8 cellular contexts compared by ENCODE assay signal in genomic region chr18:43271593-43272432, GRCh38. TPM values are rescaled to one million over a fixed set of nuclear protein-coding genes. Genes with fewer than 3 reads are reported as not detected.
DNase-seq lines count a peak whose midpoint lies in the region; ATAC-seq, FAIRE-seq and TF ChIP-seq lines count a peak whose summit lies in the region.

No MANE protein-coding gene starts in this region.

- H3K4me2 ChIP-seq in mesendoderm (ENCODE audit: low read length) = no peak overlapping the region

- FAIRE-seq in HTR-8/SVneo (lab: Jason Lieb, UNC) = no peak

- H3K23ac ChIP-seq in mesendoderm (ENCODE audit: low read length) = no peak overlapping the region

- intact Hi-C loops in Calu3 (cut with micrococcal nuclease; ENCODE audit: unreplicated experiment) = loop anchor here (1.0 to 10.0 kb wide), 6 partner anchors 123 to 1219 kb away; no protein-coding TSS in a partner anchor

- no TSS peak for BruUV-seq in Calu3 (replicated peaks; lab: Mats Ljungman, UMichigan)

- H3K4ac ChIP-seq in mesendoderm (ENCODE audit: low read depth, low read length) = no peak overlapping the region

- CTCF ChIA-PET in Calu3 (lab: Charles Lee) = interaction anchor here (0.6 to 3.4 kb wide), 5 partner anchors 673 to 1158 kb away, joined by 3 to 25 read pairs (median 5); no protein-coding TSS in a partner anchor

- no peak overlapping the region for H2AK5ac ChIP-seq in mesendoderm (ENCODE audit: low read length)

- H3K36me3 Mint-ChIP-seq in Calu3 (ENCODE audit: insufficient read depth, unreplicated experiment) = no peaks in the 10 kb centered on the region

- H3K4me1 Mint-ChIP-seq in Calu3 (ENCODE audit: low read depth, unreplicated experiment) = no peaks in the 10 kb centered on the region

- no CpG with 5 or more reads among the region's 6 CpGs for WGBS in mesendoderm (ENCODE audit: extremely low coverage, insufficient coverage, low lambda C conversion rate)

- no peaks in the 10 kb centered on the region for H3K79me2 ChIP-seq in mesendoderm (ENCODE audit: control insufficient read depth, insufficient read depth, low read length)

- no peaks in the 10 kb centered on the region for H3K36me3 ChIP-seq in mesendoderm (ENCODE audit: control insufficient read depth, insufficient read depth, low read length)

- peak overlapping the region; percentile 88 for H2BK120ac ChIP-seq in mesendoderm (ENCODE audit: low read depth, low read length)

- H3K4me3 Mint-ChIP-seq in Calu3 (ENCODE audit: low read depth, unreplicated experiment) = no peak overlapping the region

- H3K9ac ChIP-seq in mesendoderm (ENCODE audit: low read length) = no peak overlapping the region

- no peak overlapping the region for H3K27ac ChIP-seq in mesendoderm (ENCODE audit: low read depth, low read length)

- no peaks in the 10 kb centered on the region for H3K9me3 Mint-ChIP-seq in Calu3 (ENCODE audit: low read depth, unreplicated experiment)

- DNase-seq in Calu3 (peak; percentile 46), NCI-H748 (lab: John Stamatoyannopoulos, UW; ENCODE audit: unreplicated experiment) (peak; percentile 62), choroid plexus epithelial cell (ENCODE audit: low read depth) (peak; percentile 81), mesendoderm (peak; percentile 60), retina (no peak), HTR-8/SVneo (ENCODE audit: insufficient read length, low spot score) (no peak)

- ATAC-seq in GM18867 (IDR thresholded peaks at IDR 0.05; ENCODE audit: unreplicated experiment) = peak; percentile 85
- ATAC-seq in HG03108 (IDR thresholded peaks at IDR 0.05; ENCODE audit: unreplicated experiment) = peak; percentile 52

- H3K18ac ChIP-seq in mesendoderm (ENCODE audit: low read length) = no peak overlapping the region

- no peak overlapping the region for H3K27ac Mint-ChIP-seq in Calu3 (ENCODE audit: unreplicated experiment)

- no peak overlapping the region for H2BK5ac ChIP-seq in mesendoderm (ENCODE audit: low read length)

- peak overlapping the region; percentile 6 for H3K56ac ChIP-seq in mesendoderm (ENCODE audit: low read length)

- no peaks in the 10 kb centered on the region for H3K27me3 ChIP-seq in mesendoderm (ENCODE audit: insufficient read depth, low read length, poor library complexity)

- H4K8ac ChIP-seq in mesendoderm (ENCODE audit: low read depth, low read length) = no peak overlapping the region

- no peak overlapping the region for H3K4me3 ChIP-seq in choroid plexus epithelial cell (ENCODE audit: low read depth, low read length)
- no peak overlapping the region for H3K4me3 ChIP-seq in mesendoderm (ENCODE audit: low read length)

- no peak overlapping the region for H2BK15ac ChIP-seq in mesendoderm (replicated peaks; ENCODE audit: low read depth)

- peaks cover 13% of the 10 kb centered on the region for H3K27me3 Mint-ChIP-seq in Calu3 (ENCODE audit: unreplicated experiment)

- peak; percentile 57 for TF ChIP-seq CTCF in Calu3 (IDR thresholded peaks at IDR 0.05; ENCODE audit: unreplicated experiment)
- TF ChIP-seq CTCF in choroid plexus epithelial cell (conservative IDR thresholded peaks at IDR 0.05; ENCODE audit: low read depth, low read length) = peak; percentile 84

- no peaks in the 10 kb centered on the region for H3K4me1 ChIP-seq in mesendoderm (ENCODE audit: control insufficient read depth, low read depth, low read length)

- no peaks in the 10 kb centered on the region for H3K79me1 ChIP-seq in mesendoderm (ENCODE audit: low read length)

- no peak overlapping the region for H4K5ac ChIP-seq in mesendoderm (ENCODE audit: low read length)

RNA-seq across cellular contexts. Expression of gene SYT4, which starts 5.5 kb away (rescaled TPM):
- total RNA-seq in Calu3 (2022) = not detected in 2 replicates
- 12.5 TPM for polyA plus RNA-seq in mesendoderm (2013, experiment 1 of 2)
- polyA plus RNA-seq in mesendoderm (2013, experiment 2 of 2) = 12.6 TPM

Comparison
In these comparisons a context has a peak if more than half of its experiments do, and no peak if none do; other contexts are left out.
1. DNase-seq: peak in Calu3 (single experiment), NCI-H748 (single experiment), choroid plexus epithelial cell (single experiment) and mesendoderm (single experiment); none in retina (single experiment) and HTR-8/SVneo (single experiment).